38 cellular contexts compared by ENCODE assay signal in genomic region chr16:29905668-29906067, GRCh38. TPM values are rescaled to one million over a fixed set of nuclear protein-coding genes. Genes with fewer than 3 reads are reported as not detected.
"Had no signal": no experiment of that assay in that cellular context is flagged by ENCODE, and none has a peak within 500 bp of the region (broad histone marks: within the 10 kb centered on the region; RNA-seq: fewer than 3 reads in every experiment).

No MANE protein-coding gene starts in this region.

- H3K27me3 ChIP-seq: adrenal gland, breast epithelium, cardiac muscle cell, foreskin keratinocyte had no signal

- H3K4me3 ChIP-seq: adrenal gland, breast epithelium, cardiac muscle cell, esophagus muscularis mucosa, gastrocnemius medialis, heart left ventricle had no signal

- ATAC-seq: activated CD4-positive, CD25-positive, alpha-beta regulatory T cell treated with anti-CD3 and anti-CD28 coated beads, Interleukin-2, amount 50 U/mL, for 24 hours; activated CD8-positive, alpha-beta T cell treated with anti-CD3 and anti-CD28 coated beads for 36 hours; activated naive CD8-positive, alpha-beta T cell treated with anti-CD3 and anti-CD28 coated beads, Interleukin-2, amount 50 U/mL, for 24 hours; activated T-cell treated with anti-CD3 and anti-CD28 coated beads, Interleukin-2, amount 50 U/mL, for 4 hours; activated T-helper 17 cell treated with anti-CD3 and anti-CD28 coated beads, Interleukin-2, amount 50 U/mL, for 72 hours; effector memory CD8-positive, alpha-beta T cell; foreskin keratinocyte; gastrocnemius medialis; heart left ventricle; T-helper 17 cell had no signal

- H3K27ac Mint-ChIP-seq: activated B cell treated with CpG ODN at 0.5 μM for 24 hours; activated CD8-positive, alpha-beta T cell treated with anti-CD3 and anti-CD28 coated beads for 36 hours; activated naive CD8-positive, alpha-beta T cell treated with anti-CD3 and anti-CD28 coated beads for 36 hours; activated naive CD8-positive, alpha-beta T cell treated with anti-CD3 and anti-CD28 coated beads, Interleukin-2, amount 50 U/mL, for 24 hours; activated T-helper 17 cell treated with anti-CD3 and anti-CD28 coated beads, Interleukin-2, amount 50 U/mL, for 72 hours; effector memory CD8-positive, alpha-beta T cell; T-helper 17 cell; T-helper 2 cell treated with Interferon-gamma antibody and Interleukin-4, amounts not matched to agents 5 μg/mL and 100 μg/mL, for 36 hours had no signal

- H3K9me3 ChIP-seq: adrenal gland, breast epithelium, esophagus muscularis mucosa, gastrocnemius medialis, heart left ventricle had no signal

- H3K4me3 Mint-ChIP-seq: activated B cell treated with CpG ODN at 0.5 μM for 24 hours; activated CD8-positive, alpha-beta T cell treated with anti-CD3 and anti-CD28 coated beads for 36 hours; activated naive CD8-positive, alpha-beta T cell treated with anti-CD3 and anti-CD28 coated beads for 36 hours; activated naive CD8-positive, alpha-beta T cell treated with anti-CD3 and anti-CD28 coated beads, Interleukin-2, amount 50 U/mL, for 24 hours; activated T-cell treated with anti-CD3 and anti-CD28 coated beads, Interleukin-2, amount 50 U/mL, for 4 hours; activated T-helper 17 cell treated with anti-CD3 and anti-CD28 coated beads, Interleukin-2, amount 50 U/mL, for 72 hours; central memory CD8-positive, alpha-beta T cell; effector memory CD8-positive, alpha-beta T cell; T-helper 17 cell; T-helper 2 cell treated with Interferon-gamma antibody and Interleukin-4, amounts not matched to agents 5 μg/mL and 100 μg/mL, for 36 hours had no signal

- H3K4me1 ChIP-seq: breast epithelium, foreskin keratinocyte, gastrocnemius medialis had no signal

- H3K36me3 ChIP-seq: adrenal gland, breast epithelium, cardiac muscle cell, gastrocnemius medialis, heart left ventricle had no signal

- FAIRE-seq: colon had no signal

- H3K27ac ChIP-seq: adrenal gland, breast epithelium, cardiac muscle cell, esophagus muscularis mucosa, foreskin keratinocyte, gastrocnemius medialis, heart left ventricle, WERI-Rb-1 had no signal

- H3K27me3 Mint-ChIP-seq: activated CD8-positive, alpha-beta T cell treated with anti-CD3 and anti-CD28 coated beads for 36 hours; brain; central memory CD8-positive, alpha-beta T cell; T-helper 17 cell had no signal

- DNase-seq: activated B cell treated with CpG ODN at 0.5 μM for 24 hours; activated CD4-positive, alpha-beta T cell treated with anti-CD3 and anti-CD28 coated beads for 48 hours; activated CD4-positive, alpha-beta T cell treated with anti-CD3 and anti-CD28 coated beads, Interleukin-2, amount 50 U/mL, for 1 hour; activated CD4-positive, alpha-beta T cell treated with anti-CD3 and anti-CD28 coated beads, Interleukin-2, amount 50 U/mL, for 48 hours; activated CD8-positive, alpha-beta memory T cell treated with anti-CD3 and anti-CD28 coated beads for 24 hours; activated CD8-positive, alpha-beta T cell treated with anti-CD3 and anti-CD28 coated beads for 36 hours; activated effector memory CD4-positive, alpha-beta T cell treated with Interleukin-2 at 50 U/mL for 16 hours; activated gamma-delta T cell treated with Interleukin-2 at 50 U/mL for 16 hours; activated naive CD4-positive, alpha-beta T cell treated with anti-CD3 and anti-CD28 coated beads, Interleukin-2, amount 50 U/mL, for 16 hours; activated naive CD4-positive, alpha-beta T cell treated with Interleukin-2 at 50 U/mL for 16 hours; activated naive CD8-positive, alpha-beta T cell treated with anti-CD3 and anti-CD28 coated beads for 36 hours; activated naive CD8-positive, alpha-beta T cell treated with anti-CD3 and anti-CD28 coated beads, Interleukin-2, amount 50 U/mL, for 24 hours; activated T-cell treated with anti-CD3 and anti-CD28 coated beads, Interleukin-2, amount 50 U/mL, for 4 hours; adrenal gland; amygdala; aorta; cortex of kidney; dermis blood vessel endothelial cell; effector CD4-positive, alpha-beta T cell; effector memory CD8-positive, alpha-beta T cell; erythroblast; foreskin keratinocyte; gastrocnemius medialis; glutamatergic neuron; heart left ventricle; T-helper 1 cell; T-helper 17 cell; T1000; WERI-Rb-1 had no signal

- H3K9me3 Mint-ChIP-seq: activated B cell treated with CpG ODN at 0.5 μM for 24 hours; activated CD8-positive, alpha-beta T cell treated with anti-CD3 and anti-CD28 coated beads for 36 hours; activated naive CD8-positive, alpha-beta T cell treated with anti-CD3 and anti-CD28 coated beads for 36 hours; activated naive CD8-positive, alpha-beta T cell treated with anti-CD3 and anti-CD28 coated beads, Interleukin-2, amount 50 U/mL, for 24 hours; activated T-cell treated with anti-CD3 and anti-CD28 coated beads, Interleukin-2, amount 50 U/mL, for 4 hours; activated T-helper 17 cell treated with anti-CD3 and anti-CD28 coated beads, Interleukin-2, amount 50 U/mL, for 72 hours; central memory CD8-positive, alpha-beta T cell; effector memory CD8-positive, alpha-beta T cell; T-helper 2 cell treated with Interferon-gamma antibody and Interleukin-4, amounts not matched to agents 5 μg/mL and 100 μg/mL, for 36 hours had no signal

RNA-seq across cellular contexts. Expression of gene ASPHD1, which starts 5.4 kb away (rescaled TPM):
- total RNA-seq: activated B cell treated with CpG ODN at 0.5 μM for 24 hours, dermis blood vessel endothelial cell, gastrocnemius medialis, T-helper 17 cell had no signal

RNA-seq across cellular contexts. Expression of gene SEZ6L2, which starts 6.3 kb away (rescaled TPM):
- total RNA-seq: activated B cell treated with CpG ODN at 0.5 μM for 24 hours, T-helper 17 cell had no signal
